Comparison of ENCODE assay signal across 19 cellular contexts in genomic region chr6:54058236-54058635, GRCh38. TPM values are rescaled to one million over a fixed set of nuclear protein-coding genes. Genes with fewer than 3 reads are reported as not detected.
"Had no signal": no experiment of that assay in that cellular context is flagged by ENCODE, and none has a peak within 500 bp of the region (broad histone marks: within the 10 kb centered on the region; RNA-seq: fewer than 3 reads in every experiment).

No MANE protein-coding gene starts in this region.

- H3K9me3 ChIP-seq: adrenal gland, esophagus squamous epithelium, pancreas, stomach, testis had no signal

- H3K4me3 ChIP-seq: adrenal gland, esophagus squamous epithelium, neural progenitor cell, pancreas, skin epidermis, stomach, testis had no signal

- H3K27me3 ChIP-seq: adrenal gland, esophagus squamous epithelium, neural progenitor cell, pancreas, stomach, testis had no signal

- H3K9ac ChIP-seq: neural progenitor cell had no signal

- DNase-seq: activated CD4-positive, alpha-beta T cell treated with anti-CD3 and anti-CD28 coated beads, Interleukin-2, amount 10 ng/mL, durations not matched to agents 24 days and 14 days; activated CD4-positive, CD25-positive, alpha-beta regulatory T cell; activated CD8-positive, alpha-beta T cell treated with anti-CD3 and anti-CD28 coated beads for 36 hours; activated T-cell treated with anti-CD3 and anti-CD28 coated beads, Interleukin-2, amount 50 U/mL, for 4 hours; adrenal gland; effector memory CD8-positive, alpha-beta T cell; esophagus squamous epithelium; hypothalamus; islet precursor cell; naive thymus-derived CD4-positive, alpha-beta T cell; pancreas; stimulated activated CD4-positive, alpha-beta T cell treated with anti-CD3 and anti-CD28 coated beads, Interleukin-4, amount 100 ng/mL, for 1 hour; stomach; T1000; testis had no signal

- H2AFZ ChIP-seq: neural progenitor cell had no signal

- H3K36me3 ChIP-seq: adrenal gland, esophagus squamous epithelium, neural progenitor cell, pancreas, stomach had no signal

- ATAC-seq: activated CD8-positive, alpha-beta T cell treated with anti-CD3 and anti-CD28 coated beads for 36 hours; activated T-cell treated with anti-CD3 and anti-CD28 coated beads, Interleukin-2, amount 50 U/mL, for 4 hours; effector memory CD8-positive, alpha-beta T cell; naive thymus-derived CD4-positive, alpha-beta T cell; pancreas had no signal

- H3K4me2 ChIP-seq: neural progenitor cell had no signal

- H3K4me1 ChIP-seq: neural progenitor cell, pancreas, testis had no signal

- H3K27ac ChIP-seq: adrenal gland, esophagus squamous epithelium, neural progenitor cell, pancreas, skin epidermis, stomach, testis had no signal

RNA-seq across cellular contexts. Expression of gene MLIP, which starts 53.0 kb away (rescaled TPM):
- total RNA-seq: activated CD4-positive, alpha-beta T cell treated with anti-CD3 and anti-CD28 coated beads, Interleukin-2, amount 10 ng/mL, durations not matched to agents 24 days and 14 days; activated CD8-positive, alpha-beta T cell treated with anti-CD3 and anti-CD28 coated beads for 36 hours; activated T-cell treated with anti-CD3 and anti-CD28 coated beads, Interleukin-2, amount 50 U/mL, for 4 hours; chondrocyte; naive thymus-derived CD4-positive, alpha-beta T cell; stomach; T-helper 1 cell treated with Interleukin-12 subunit alpha and Interleukin-12 subunit beta and Interleukin-4 antibody, amounts not matched to agents 30 ng/mL and 1 ng/mL, for 36 hours had no signal
- polyA plus RNA-seq: naive thymus-derived CD4-positive, alpha-beta T cell had no signal
